32 cellular contexts compared by ENCODE assay signal in genomic region chr6:169903122-169903521, GRCh38.
"Had no signal": no experiment of that assay in that cellular context is flagged by ENCODE, and none has a peak within 500 bp of the region (broad histone marks: within the 10 kb centered on the region; RNA-seq: fewer than 3 reads in every experiment).

No MANE protein-coding gene starts in this region.

- H3K27ac ChIP-seq: adrenal gland, body of pancreas, brain microvascular endothelial cell, breast epithelium, VCaP had no signal

- H3K27me3 ChIP-seq: adrenal gland, body of pancreas, brain microvascular endothelial cell, breast epithelium had no signal

- H3K36me3 ChIP-seq: adrenal gland, brain microvascular endothelial cell, breast epithelium had no signal

- H3K9me3 ChIP-seq: adrenal gland, body of pancreas, breast epithelium had no signal

- ATAC-seq: activated CD8-positive, alpha-beta T cell treated with anti-CD3 and anti-CD28 coated beads for 36 hours; activated naive CD4-positive, alpha-beta T cell treated with anti-CD3 and anti-CD28 coated beads, Interleukin-2, amount 50 U/mL, for 72 hours; activated T-cell treated with anti-CD3 and anti-CD28 coated beads, Interleukin-2, amount 50 U/mL, for 4 hours; activated T-cell treated with anti-CD3 and anti-CD28 coated beads, Interleukin-2, amount 50 U/mL, for 72 hours; activated T-helper 17 cell treated with anti-CD3 and anti-CD28 coated beads, Interleukin-2, amount 50 U/mL, for 72 hours; body of pancreas had no signal

- H3K4me1 ChIP-seq: breast epithelium had no signal

- H3K4me3 ChIP-seq: adrenal gland, body of pancreas, breast epithelium had no signal

- DNase-seq: activated B cell treated with CpG ODN at 0.5 μM for 24 hours; activated CD4-positive, alpha-beta memory T cell treated with anti-CD3 and anti-CD28 coated beads for 36 hours; activated CD4-positive, alpha-beta T cell treated with anti-CD3 and anti-CD28 coated beads for 4 hours; activated CD4-positive, alpha-beta T cell treated with anti-CD3 and anti-CD28 coated beads, Interleukin-2, amount 10 ng/mL, durations not matched to agents 24 days and 14 days; activated CD4-positive, alpha-beta T cell treated with anti-CD3 and anti-CD28 coated beads, Interleukin-2, amount 50 U/mL, for 1 hour; activated CD4-positive, alpha-beta T cell treated with anti-CD3 and anti-CD28 coated beads, Interleukin-2, amount 50 U/mL, for 4 hours; activated CD4-positive, CD25-positive, alpha-beta regulatory T cell treated with anti-CD3 and anti-CD28 coated beads, Interleukin-2, amount 50 U/mL, for 72 hours; activated CD8-positive, alpha-beta memory T cell treated with anti-CD3 and anti-CD28 coated beads, Interleukin-2, amount 50 U/mL, for 4 hours; activated CD8-positive, alpha-beta T cell treated with anti-CD3 and anti-CD28 coated beads for 36 hours; activated effector memory CD4-positive, alpha-beta T cell treated with anti-CD3 and anti-CD28 coated beads, Interleukin-2, amount 50 U/mL, for 16 hours; activated gamma-delta T cell treated with Interleukin-2 at 50 U/mL for 16 hours; activated naive CD4-positive, alpha-beta T cell; activated naive CD4-positive, alpha-beta T cell treated with anti-CD3 and anti-CD28 coated beads for 36 hours; activated naive CD4-positive, alpha-beta T cell treated with anti-CD3 and anti-CD28 coated beads, Interleukin-2, amount 50 U/mL, for 16 hours; activated naive CD8-positive, alpha-beta T cell treated with anti-CD3 and anti-CD28 coated beads for 36 hours; activated T-cell treated with anti-CD3 and anti-CD28 coated beads for 4 hours; activated T-cell treated with anti-CD3 and anti-CD28 coated beads, Interleukin-2, amount 50 U/mL, for 1 hour; activated T-cell treated with anti-CD3 and anti-CD28 coated beads, Interleukin-2, amount 50 U/mL, for 4 hours; activated T-cell treated with anti-CD3 and anti-CD28 coated beads, Interleukin-2, amount 50 U/mL, for 72 hours; adrenal gland; amniotic stem cell; aorta; body of pancreas; brain microvascular endothelial cell; central memory CD4-positive, alpha-beta T cell; T-helper 1 cell; T-helper 2 cell; T-helper 9 cell had no signal
